ENCODE assay signal across 1 cellular context in genomic region chr9:137435980-137436760, GRCh38.
TF ChIP-seq lines count a peak whose summit lies in the region.

No MANE protein-coding gene starts in this region.

TF ChIP-seq in K562, 482 proteins besides CTCF, POLR2A, EP300 and RAD21 (continued from another document and continues in another):
- TF ChIP-seq REST (CRISPR knock-in tag; IDR thresholded peaks at IDR 0.05; ENCODE audit: low read depth) = no peak
- no peak for TF ChIP-seq ZBTB34 (CRISPR knock-in tag; IDR thresholded peaks at IDR 0.05)
- TF ChIP-seq ZNF3 (CRISPR knock-in tag; IDR thresholded peaks at IDR 0.05) = no peak
- no peak for TF ChIP-seq ZNF431 (CRISPR knock-in tag; IDR thresholded peaks at IDR 0.05)
- no peak for TF ChIP-seq RBM34 (IDR thresholded peaks at IDR 0.05; ENCODE audit: borderline replicate concordance, insufficient read depth, low read length)
- no peak for TF ChIP-seq ZNF449 (CRISPR knock-in tag; IDR thresholded peaks at IDR 0.05)
- TF ChIP-seq VEZF1 (CRISPR knock-in tag; IDR thresholded peaks at IDR 0.05) = peak; percentile 66
- no peak for TF ChIP-seq MTA1 (IDR thresholded peaks at IDR 0.05; ENCODE audit: borderline replicate concordance)
- no peak for TF ChIP-seq ZKSCAN8 (CRISPR knock-in tag; IDR thresholded peaks at IDR 0.05)
- no peak for TF ChIP-seq MIER1 (IDR thresholded peaks at IDR 0.05; ENCODE audit: low read depth)
- no peak for TF ChIP-seq CGGBP1 (CRISPR knock-in tag; IDR thresholded peaks at IDR 0.05)
- no peak for TF ChIP-seq ZNF764 (CRISPR knock-in tag; IDR thresholded peaks at IDR 0.05; ENCODE audit: low read depth)
- TF ChIP-seq ZNF212 (CRISPR knock-in tag; IDR thresholded peaks at IDR 0.05) = no peak
- TF ChIP-seq RBM15 (IDR thresholded peaks at IDR 0.05; ENCODE audit: insufficient read depth, low read length) = no peak
- TF ChIP-seq CTBP1 (IDR thresholded peaks at IDR 0.05; ENCODE audit: borderline replicate concordance) = no peak; the same call in 1 of the 2 replicates
- TF ChIP-seq RCOR1 (IDR thresholded peaks at IDR 0.05; ENCODE audit: borderline replicate concordance in 1 of 2, low read depth in 2 of 2, low read length in 2 of 2) = no peak
- TF ChIP-seq SIN3B (IDR thresholded peaks at IDR 0.05; ENCODE audit: low read depth) = no peak
- no peak for TF ChIP-seq EWSR1 (IDR thresholded peaks at IDR 0.05; ENCODE audit: borderline replicate concordance, low read depth, partially characterized antibody)
- TF ChIP-seq ZZZ3 (IDR thresholded peaks at IDR 0.05) = no peak
- TF ChIP-seq FOSL1 (tag; conservative IDR thresholded peaks at IDR 0.05) = peak; percentile 95
- TF ChIP-seq USF1 (CRISPR knock-in tag; IDR thresholded peaks at IDR 0.05) = no peak
- no peak for TF ChIP-seq PHF20 (IDR thresholded peaks at IDR 0.05; ENCODE audit: partially characterized antibody)
- TF ChIP-seq PREB (CRISPR knock-in tag; IDR thresholded peaks at IDR 0.05) = no peak
- TF ChIP-seq ZFP91 (CRISPR knock-in tag; IDR thresholded peaks at IDR 0.05) = no peak
- TF ChIP-seq ARID3A (IDR thresholded peaks at IDR 0.05; ENCODE audit: borderline replicate concordance, low read depth, low read length) = no peak
- TF ChIP-seq MAZ (CRISPR knock-in tag; conservative IDR thresholded peaks at IDR 0.05 in 1 of 2, IDR thresholded peaks at IDR 0.05 in 1 of 2) = peak; percentile 20 to 31; a peak in 1 of 4 replicates
- TF ChIP-seq KLF16 (IDR thresholded peaks at IDR 0.05) = 0 out of 2 replicates have a peak, but pooled peaks have one; percentile 34
- no peak for TF ChIP-seq NR1H2 (CRISPR knock-in tag; IDR thresholded peaks at IDR 0.05)
- peak; percentile 46; the same call in 1 of the 2 replicates for TF ChIP-seq PHF8 (IDR thresholded peaks at IDR 0.05; ENCODE audit: borderline replicate concordance, low read length)
- no peak for TF ChIP-seq ZNF24 (IDR thresholded peaks at IDR 0.05)
- TF ChIP-seq SMARCE1 (IDR thresholded peaks at IDR 0.05) = peak; percentile 65; the same call in 1 of the 2 replicates
- 0 out of 2 replicates have a peak, but pooled peaks have one; percentile 39 for TF ChIP-seq MYNN (IDR thresholded peaks at IDR 0.05)
- no peak for TF ChIP-seq MYNN (CRISPR knock-in tag; IDR thresholded peaks at IDR 0.05)
- no peak for TF ChIP-seq PHTF2 (CRISPR knock-in tag; IDR thresholded peaks at IDR 0.05)
- no peak for TF ChIP-seq THAP12 (CRISPR knock-in tag; IDR thresholded peaks at IDR 0.05)
- peak in 1 of 2 experiments; percentile 41; a peak in 1 of 4 replicates for TF ChIP-seq MNT (conservative IDR thresholded peaks at IDR 0.05)
- peak; percentile 59 to 70 for TF ChIP-seq NRF1 (conservative IDR thresholded peaks at IDR 0.05 in 1 of 2, IDR thresholded peaks at IDR 0.05 in 1 of 2)
- no peak for TF ChIP-seq ZNF717 (CRISPR knock-in tag; IDR thresholded peaks at IDR 0.05)
- no peak; the same call in 1 of the 2 replicates for TF ChIP-seq STAT6 (CRISPR knock-in tag; IDR thresholded peaks at IDR 0.05)
- TF ChIP-seq FOXJ3 (CRISPR knock-in tag; IDR thresholded peaks at IDR 0.05) = no peak
- TF ChIP-seq ZNF347 (CRISPR knock-in tag; IDR thresholded peaks at IDR 0.05; ENCODE audit: low read depth) = no peak
- TF ChIP-seq ZNF217 (CRISPR knock-in tag; IDR thresholded peaks at IDR 0.05) = no peak
